Comparison of ENCODE assay signal across 14 cellular contexts in the genomic region with DNA sequence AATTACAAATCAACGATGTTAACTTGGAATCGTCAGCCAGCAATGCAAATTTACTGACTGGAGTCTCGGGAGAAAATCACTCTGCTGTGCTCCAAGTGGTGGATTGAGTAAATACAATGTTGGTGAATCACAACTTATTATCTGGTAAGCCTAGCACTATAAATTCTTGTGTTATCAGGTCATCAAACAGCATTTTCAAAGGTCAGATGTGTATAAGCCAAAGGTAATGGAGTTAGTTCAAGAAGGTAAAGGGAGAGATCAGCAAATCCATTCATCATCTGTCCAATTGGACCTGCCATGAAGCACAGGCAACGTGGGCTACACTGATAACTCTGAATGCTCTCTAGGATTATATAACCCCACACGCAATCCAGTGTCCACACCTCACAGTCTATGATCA.
A peak's percentile ranks its signal among the peaks of the same experiment; 100 is the strongest.
DNase-seq lines count a peak whose midpoint lies in the region; ATAC-seq and TF ChIP-seq lines count a peak whose summit lies in the region.
"Had no signal": no experiment of that assay in that cellular context is flagged by ENCODE, and none has a peak within 500 bp of the region (broad histone marks: within the 10 kb centered on the region; RNA-seq: fewer than 3 reads in every experiment).

No MANE protein-coding gene starts in this region.

- no peaks in the 10 kb centered on the region for H3K36me3 Mint-ChIP-seq in stimulated activated effector memory CD8-positive, alpha-beta T cell treated with anti-CD3 and anti-CD28 coated beads, Interleukin-12 subunit alpha, Interleukin-12 subunit beta, amount 100 ng/mL, for 72 hours

- H3K9me3 Mint-ChIP-seq in stimulated activated effector memory CD8-positive, alpha-beta T cell treated with anti-CD3 and anti-CD28 coated beads, Interleukin-12 subunit alpha, Interleukin-12 subunit beta, amount 100 ng/mL, for 72 hours, result no peaks in the 10 kb centered on the region
- H3K9me3 Mint-ChIP-seq: activated T-cell treated with anti-CD3 and anti-CD28 coated beads, Interleukin-2, amount 50 U/mL, for 4 hours; nephron progenitor cell had no signal

- peak; percentile 39 for DNase-seq in NCI-H82 (lab: John Stamatoyannopoulos, UW)
- no peak for DNase-seq in NCI-H82 treated with DMSO at 0.1 percent for 48 hours (lab: John Stamatoyannopoulos, UW; ENCODE audit: unreplicated experiment)
- no peak for DNase-seq in RWPE2 (ENCODE audit: low spot score)
- DNase-seq in fibroblast of pulmonary artery (ENCODE audit: low read depth), result peak; percentile 15
- no peak for DNase-seq in stimulated activated effector memory CD8-positive, alpha-beta T cell treated with anti-CD3 and anti-CD28 coated beads, Interleukin-12 subunit alpha, Interleukin-12 subunit beta, amount 100 ng/mL, for 72 hours (ENCODE audit: low spot score in 2 of 2)
- DNase-seq in activated CD4-positive, alpha-beta T cell treated with anti-CD3 and anti-CD28 coated beads for 48 hours, result no peak
- no peak for DNase-seq in DMS153 treated with DMSO at 0.1 percent for 48 hours (lab: John Stamatoyannopoulos, UW; ENCODE audit: unreplicated experiment)
- DNase-seq: activated T-cell treated with anti-CD3 and anti-CD28 coated beads, Interleukin-2, amount 50 U/mL, for 4 hours; nephron progenitor cell; transverse colon had no signal

- H3K4me3 ChIP-seq in RWPE2 (ENCODE audit: severe bottlenecking) (no peak overlapping the region), fibroblast of pulmonary artery (replicated peaks; ENCODE audit: low read depth, low read length) (no peak overlapping the region)
- H3K4me3 ChIP-seq: breast epithelium, SK-N-MC, transverse colon had no signal

- ATAC-seq in RWPE2 (ENCODE audit: low read depth) (peak; percentile 85), HG02642 (IDR thresholded peaks at IDR 0.05; ENCODE audit: poor library complexity, unreplicated experiment) (no peak)
- no peak for ATAC-seq in stimulated activated effector memory CD8-positive, alpha-beta T cell treated with anti-CD3 and anti-CD28 coated beads, Interleukin-12 subunit alpha, Interleukin-12 subunit beta, amount 100 ng/mL, for 72 hours
- ATAC-seq: activated CD4-positive, CD25-positive, alpha-beta regulatory T cell treated with anti-CD3 and anti-CD28 coated beads, Interleukin-2, amount 50 U/mL, for 24 hours; activated T-cell treated with anti-CD3 and anti-CD28 coated beads, Interleukin-2, amount 50 U/mL, for 4 hours had no signal

- TF ChIP-seq CTCF in RWPE2 (IDR thresholded peaks at IDR 0.05; ENCODE audit: poor library complexity, severe bottlenecking) (no peak), fibroblast of pulmonary artery (IDR thresholded peaks at IDR 0.05; ENCODE audit: low read length, missing control alignments) (no peak)

- peaks cover 8% of the 10 kb centered on the region for H3K4me1 Mint-ChIP-seq in stimulated activated effector memory CD8-positive, alpha-beta T cell treated with anti-CD3 and anti-CD28 coated beads, Interleukin-12 subunit alpha, Interleukin-12 subunit beta, amount 100 ng/mL, for 72 hours

- H3K36me3 ChIP-seq in RWPE2 (ENCODE audit: low read depth), result no peaks in the 10 kb centered on the region
- H3K36me3 ChIP-seq: breast epithelium, transverse colon had no signal

- H3K4me1 ChIP-seq in RWPE2 (ENCODE audit: insufficient read depth, poor library complexity, severe bottlenecking), result peaks cover 15% of the 10 kb centered on the region
- H3K4me1 ChIP-seq: breast epithelium had no signal

- H3K27ac Mint-ChIP-seq in stimulated activated effector memory CD8-positive, alpha-beta T cell treated with anti-CD3 and anti-CD28 coated beads, Interleukin-12 subunit alpha, Interleukin-12 subunit beta, amount 100 ng/mL, for 72 hours, result peak overlapping the region; percentile 58
- H3K27ac Mint-ChIP-seq: nephron progenitor cell had no signal

- H3K27ac ChIP-seq in RWPE2 (ENCODE audit: poor library complexity, severe bottlenecking), result peak overlapping the region; percentile 55
- H3K27ac ChIP-seq: SK-N-MC, transverse colon had no signal

- H3K27me3 ChIP-seq in RWPE2 (ENCODE audit: insufficient read depth, poor library complexity, severe bottlenecking), result no peaks in the 10 kb centered on the region
- H3K27me3 ChIP-seq: breast epithelium, transverse colon had no signal

- no peaks in the 10 kb centered on the region for H3K9me3 ChIP-seq in RWPE2 (ENCODE audit: severe bottlenecking)
- H3K9me3 ChIP-seq: breast epithelium, transverse colon had no signal

- H3K4me3 Mint-ChIP-seq in stimulated activated effector memory CD8-positive, alpha-beta T cell treated with anti-CD3 and anti-CD28 coated beads, Interleukin-12 subunit alpha, Interleukin-12 subunit beta, amount 100 ng/mL, for 72 hours, result no peak overlapping the region
- H3K4me3 Mint-ChIP-seq: activated T-cell treated with anti-CD3 and anti-CD28 coated beads, Interleukin-2, amount 50 U/mL, for 4 hours; nephron progenitor cell had no signal

Comparison
In these comparisons a context has a peak if more than half of its experiments do, and no peak if none do; other contexts are left out.
1. DNase-seq: peak in NCI-H82 (single experiment) and fibroblast of pulmonary artery (single experiment); none in NCI-H82 treated with DMSO at 0.1 percent for 48 hours (single experiment), RWPE2 (single experiment), stimulated activated effector memory CD8-positive, alpha-beta T cell treated with anti-CD3 and anti-CD28 coated beads, Interleukin-12 subunit alpha, Interleukin-12 subunit beta, amount 100 ng/mL, for 72 hours (0 of 2), activated CD4-positive, alpha-beta T cell treated with anti-CD3 and anti-CD28 coated beads for 48 hours (single experiment) and DMS153 treated with DMSO at 0.1 percent for 48 hours (single experiment).